In genomic region chr4:124952601-124953000, GRCh38 we compare ENCODE assay signal across 23 cellular contexts.
"Had no signal": no experiment of that assay in that cellular context is flagged by ENCODE, and none has a peak within 500 bp of the region (broad histone marks: within the 10 kb centered on the region; RNA-seq: fewer than 3 reads in every experiment).

No MANE protein-coding gene starts in this region.

- H3K27me3 ChIP-seq: body of pancreas, esophagus muscularis mucosa, hepatocyte, ovary, tibial artery had no signal

- H3K4me1 ChIP-seq: prostate gland had no signal

- H3K27me3 Mint-ChIP-seq: activated CD4-positive, alpha-beta memory T cell treated with anti-CD3 and anti-CD28 coated beads for 36 hours; activated naive CD8-positive, alpha-beta T cell treated with anti-CD3 and anti-CD28 coated beads, Interleukin-2, amount 10 ng/mL, durations not matched to agents 7 days and 5 days; T-helper 17 cell had no signal

- H3K27ac Mint-ChIP-seq: activated CD4-positive, alpha-beta memory T cell treated with anti-CD3 and anti-CD28 coated beads for 36 hours; activated naive CD4-positive, alpha-beta T cell treated with anti-CD3 and anti-CD28 coated beads for 36 hours; activated naive CD8-positive, alpha-beta T cell treated with anti-CD3 and anti-CD28 coated beads, Interleukin-2, amount 10 ng/mL, durations not matched to agents 7 days and 5 days; activated T-cell treated with anti-CD3 and anti-CD28 coated beads, Interleukin-2, amount 50 U/mL, for 72 hours; immature natural killer cell; natural killer cell; T-helper 17 cell had no signal

- FAIRE-seq: frontal cortex had no signal

- H2AFZ ChIP-seq: hepatocyte had no signal

- H3K4me3 Mint-ChIP-seq: activated CD4-positive, alpha-beta memory T cell treated with anti-CD3 and anti-CD28 coated beads for 36 hours; activated naive CD4-positive, alpha-beta T cell treated with anti-CD3 and anti-CD28 coated beads for 36 hours; activated naive CD8-positive, alpha-beta T cell treated with anti-CD3 and anti-CD28 coated beads, Interleukin-2, amount 10 ng/mL, durations not matched to agents 7 days and 5 days; activated T-cell treated with anti-CD3 and anti-CD28 coated beads, Interleukin-2, amount 50 U/mL, for 72 hours; immature natural killer cell; natural killer cell; T-helper 17 cell had no signal

- H3K27ac ChIP-seq: body of pancreas, esophagus muscularis mucosa, hepatocyte, left ventricle myocardium inferior, ovary, prostate gland, tibial artery had no signal

- H3K4me2 ChIP-seq: hepatocyte had no signal

- H3K9me3 ChIP-seq: body of pancreas, esophagus muscularis mucosa, ovary, prostate gland, tibial artery had no signal

- H3K4me1 Mint-ChIP-seq: activated naive CD8-positive, alpha-beta T cell treated with anti-CD3 and anti-CD28 coated beads, Interleukin-2, amount 10 ng/mL, durations not matched to agents 7 days and 5 days; immature natural killer cell; natural killer cell; T-helper 17 cell had no signal

- H3K36me3 ChIP-seq: esophagus muscularis mucosa, left ventricle myocardium inferior, ovary, prostate gland, tibial artery had no signal

- H3K79me2 ChIP-seq: hepatocyte had no signal

- DNase-seq: activated CD4-positive, alpha-beta memory T cell treated with anti-CD3 and anti-CD28 coated beads for 36 hours; activated CD4-positive, alpha-beta T cell treated with anti-CD3 and anti-CD28 coated beads for 4 hours; activated CD4-positive, CD25-positive, alpha-beta regulatory T cell; activated effector memory CD4-positive, alpha-beta T cell treated with Interleukin-2 at 50 U/mL for 16 hours; activated naive CD4-positive, alpha-beta T cell treated with anti-CD3 and anti-CD28 coated beads for 36 hours; activated naive CD8-positive, alpha-beta T cell treated with anti-CD3 and anti-CD28 coated beads, Interleukin-2, amount 10 ng/mL, durations not matched to agents 7 days and 5 days; activated T-cell treated with anti-CD3 and anti-CD28 coated beads, Interleukin-2, amount 50 U/mL, for 72 hours; body of pancreas; effector CD8-positive, alpha-beta T cell; glutamatergic neuron; immature natural killer cell; left ventricle myocardium inferior; midbrain; natural killer cell; ovary; stimulated activated CD4-positive, alpha-beta T cell treated with anti-CD3 and anti-CD28 coated beads, Interleukin-4, amount 100 ng/mL, for 24 hours; stimulated activated naive CD4-positive, alpha-beta T cell treated with Interleukin-2 at 50 U/mL for 16 hours; T-helper 17 cell; tibial artery had no signal

- H3K36me3 Mint-ChIP-seq: activated CD4-positive, alpha-beta memory T cell treated with anti-CD3 and anti-CD28 coated beads for 36 hours; activated naive CD8-positive, alpha-beta T cell treated with anti-CD3 and anti-CD28 coated beads, Interleukin-2, amount 10 ng/mL, durations not matched to agents 7 days and 5 days; immature natural killer cell; natural killer cell had no signal

- H3K4me3 ChIP-seq: body of pancreas, esophagus muscularis mucosa, hepatocyte, left ventricle myocardium inferior, ovary, prostate gland, tibial artery had no signal

- H3K9me3 Mint-ChIP-seq: activated naive CD8-positive, alpha-beta T cell treated with anti-CD3 and anti-CD28 coated beads, Interleukin-2, amount 10 ng/mL, durations not matched to agents 7 days and 5 days had no signal
